Comparison of ENCODE assay signal across 13 cellular contexts in genomic region chr12:52198454-52199215, GRCh38. TPM values are rescaled to one million over a fixed set of nuclear protein-coding genes. Genes with fewer than 3 reads are reported as not detected.
A peak's percentile ranks its signal among the peaks of the same experiment; 100 is the strongest.
DNase-seq lines count a peak whose midpoint lies in the region; ATAC-seq lines count a peak whose summit lies in the region.
"Had no signal": no experiment of that assay in that cellular context is flagged by ENCODE, and none has a peak within 500 bp of the region (broad histone marks: within the 10 kb centered on the region; RNA-seq: fewer than 3 reads in every experiment).

No MANE protein-coding gene starts in this region.

- peak; percentile 52 for DNase-seq in Ammon's horn (ENCODE audit: low spot score)
- peak; percentile 40 for DNase-seq in NCI-H1417 treated with DMSO at 0.1 percent for 48 hours (lab: John Stamatoyannopoulos, UW)
- DNase-seq in UCSD-AML1 (lab: John Stamatoyannopoulos, UW; ENCODE audit: unreplicated experiment) = peak; percentile 66
- peak; percentile 73 for DNase-seq in myocyte (ENCODE audit: low read depth)
- DNase-seq in COLO668 (lab: John Stamatoyannopoulos, UW; ENCODE audit: unreplicated experiment) = no peak
- DNase-seq in stimulated activated naive CD8-positive, alpha-beta T cell treated with anti-CD3 and anti-CD28 coated beads, Interleukin-15, Interleukin-2, amounts not matched to agents 100 U/mL and 50 U/mL, for 24 hours = no peak
- no peak for DNase-seq in T-helper 2 cell treated with Interferon-gamma antibody and Interleukin-4, amounts not matched to agents 5 μg/mL and 100 μg/mL, for 36 hours (ENCODE audit: low spot score)
- no peak for DNase-seq in iPS-NIHi7 (ENCODE audit: extremely low spot score)
- DNase-seq: NCI-H524 treated with DMSO at 0.1 percent for 48 hours; stimulated activated CD4-positive, alpha-beta T cell treated with anti-CD3 and anti-CD28 coated beads, Interleukin-15, amount 100 ng/mL, for 24 hours; T-helper 2 cell had no signal

- H3K27ac Mint-ChIP-seq in T-helper 2 cell treated with Interferon-gamma antibody and Interleukin-4, amounts not matched to agents 5 μg/mL and 100 μg/mL, for 36 hours = no peak overlapping the region
- H3K27ac Mint-ChIP-seq: stimulated activated memory B cell treated with anti-CD40 and anti-IgM and Interleukin-4, amounts not matched to agents 10 μg/mL and 1 μg/mL and 100 μg/mL, for 72 hours had no signal

- H3K9me3 Mint-ChIP-seq in T-helper 2 cell treated with Interferon-gamma antibody and Interleukin-4, amounts not matched to agents 5 μg/mL and 100 μg/mL, for 36 hours = no peaks in the 10 kb centered on the region
- H3K9me3 Mint-ChIP-seq: stimulated activated memory B cell treated with anti-CD40 and anti-IgM and Interleukin-4, amounts not matched to agents 10 μg/mL and 1 μg/mL and 100 μg/mL, for 72 hours had no signal

- ATAC-seq in stimulated activated naive CD8-positive, alpha-beta T cell treated with anti-CD3 and anti-CD28 coated beads, Interleukin-15, Interleukin-2, amounts not matched to agents 100 U/mL and 50 U/mL, for 24 hours = no peak
- ATAC-seq: mucosa of descending colon; stimulated activated memory B cell treated with anti-CD40 and anti-IgM and Interleukin-4, amounts not matched to agents 10 μg/mL and 1 μg/mL and 100 μg/mL, for 72 hours had no signal

- peaks cover 2% of the 10 kb centered on the region for H3K4me1 Mint-ChIP-seq in T-helper 2 cell treated with Interferon-gamma antibody and Interleukin-4, amounts not matched to agents 5 μg/mL and 100 μg/mL, for 36 hours (ENCODE audit: low read depth)

- H3K36me3 Mint-ChIP-seq in T-helper 2 cell treated with Interferon-gamma antibody and Interleukin-4, amounts not matched to agents 5 μg/mL and 100 μg/mL, for 36 hours (ENCODE audit: low read depth) = no peaks in the 10 kb centered on the region
- H3K36me3 Mint-ChIP-seq: stimulated activated memory B cell treated with anti-CD40 and anti-IgM and Interleukin-4, amounts not matched to agents 10 μg/mL and 1 μg/mL and 100 μg/mL, for 72 hours had no signal

- no peak overlapping the region for H3K4me3 Mint-ChIP-seq in T-helper 2 cell treated with Interferon-gamma antibody and Interleukin-4, amounts not matched to agents 5 μg/mL and 100 μg/mL, for 36 hours
- H3K4me3 Mint-ChIP-seq: stimulated activated memory B cell treated with anti-CD40 and anti-IgM and Interleukin-4, amounts not matched to agents 10 μg/mL and 1 μg/mL and 100 μg/mL, for 72 hours had no signal

- peaks cover 8% of the 10 kb centered on the region for H3K27me3 Mint-ChIP-seq in T-helper 2 cell treated with Interferon-gamma antibody and Interleukin-4, amounts not matched to agents 5 μg/mL and 100 μg/mL, for 36 hours (ENCODE audit: low read depth)

RNA-seq across cellular contexts. Expression of gene KRT80, which starts 6.8 kb away (rescaled TPM):
- 46.3 and 68.4 TPM in 2 replicates for total RNA-seq in myocyte
- 59.1 TPM for polyA plus RNA-seq in myocyte (2012)

RNA-seq across cellular contexts. Expression of gene KRT7, which starts 34.4 kb away (rescaled TPM):
- total RNA-seq in myocyte = 3.1 and 6.6 TPM in 2 replicates
- polyA plus RNA-seq in myocyte (2012) = 13.9 TPM

Comparison
In these comparisons a context has a peak if more than half of its experiments do, and no peak if none do; other contexts are left out.
1. DNase-seq: peak in Ammon's horn (single experiment), NCI-H1417 treated with DMSO at 0.1 percent for 48 hours (single experiment), UCSD-AML1 (single experiment) and myocyte (single experiment); none in COLO668 (single experiment), stimulated activated naive CD8-positive, alpha-beta T cell treated with anti-CD3 and anti-CD28 coated beads, Interleukin-15, Interleukin-2, amounts not matched to agents 100 U/mL and 50 U/mL, for 24 hours (single experiment), T-helper 2 cell treated with Interferon-gamma antibody and Interleukin-4, amounts not matched to agents 5 μg/mL and 100 μg/mL, for 36 hours (single experiment) and iPS-NIHi7 (single experiment).